8 cellular contexts compared by ENCODE assay signal in genomic region chr11:125063429-125064043, GRCh38. TPM values are rescaled to one million over a fixed set of nuclear protein-coding genes. Genes with fewer than 3 reads are reported as not detected.
DNase-seq lines count a peak whose midpoint lies in the region; ATAC-seq and TF ChIP-seq lines count a peak whose summit lies in the region.

No MANE protein-coding gene starts in this region.

- no peak for TF ChIP-seq CTCF in heart left ventricle (IDR thresholded peaks at IDR 0.05)

- no peaks in the 10 kb centered on the region for H3K4me1 Mint-ChIP-seq in T-helper 2 cell treated with Interferon-gamma antibody and Interleukin-4, amounts not matched to agents 5 μg/mL and 100 μg/mL, for 36 hours (ENCODE audit: low read depth)
- H3K4me1 Mint-ChIP-seq in activated CD4-positive, alpha-beta memory T cell treated with anti-CD3 and anti-CD28 coated beads for 36 hours (ENCODE audit: low read depth) = peaks cover 13% of the 10 kb centered on the region

- peak overlapping the region; percentile 59 for H3K4me3 Mint-ChIP-seq in T-helper 2 cell treated with Interferon-gamma antibody and Interleukin-4, amounts not matched to agents 5 μg/mL and 100 μg/mL, for 36 hours
- peak overlapping the region; percentile 20 for H3K4me3 Mint-ChIP-seq in activated CD4-positive, alpha-beta memory T cell treated with anti-CD3 and anti-CD28 coated beads for 36 hours

- H3K27me3 Mint-ChIP-seq in T-helper 2 cell treated with Interferon-gamma antibody and Interleukin-4, amounts not matched to agents 5 μg/mL and 100 μg/mL, for 36 hours (ENCODE audit: low read depth) = peaks cover 60% of the 10 kb centered on the region
- peaks cover 22% of the 10 kb centered on the region for H3K27me3 Mint-ChIP-seq in activated CD4-positive, alpha-beta memory T cell treated with anti-CD3 and anti-CD28 coated beads for 36 hours

- H3K27ac ChIP-seq in heart left ventricle (peak overlapping the region in 9 of 12 donors; percentile 19 to 90 (median 58)), rectal smooth muscle tissue (ENCODE audit: low read depth, low read length) (no peak overlapping the region)

- H3K9me3 ChIP-seq in heart left ventricle = no peaks in the 10 kb centered on the region

- H3K4me3 ChIP-seq in heart left ventricle = peak overlapping the region; percentile 22 to 79 (median 67)
- H3K4me3 ChIP-seq in rectal smooth muscle tissue (ENCODE audit: low read length) = peak overlapping the region; percentile 68

- CTCF ChIA-PET in activated CD4-positive, alpha-beta memory T cell treated with anti-CD3 and anti-CD28 coated beads for 36 hours (lab: Charles Lee) = interaction anchor here (0.6 to 1.4 kb wide), 3 partner anchors 9 to 187 kb away, joined by 3 to 4 read pairs (median 4); no protein-coding TSS in a partner anchor

- intact Hi-C loops in activated CD4-positive, alpha-beta memory T cell treated with anti-CD3 and anti-CD28 coated beads for 36 hours (cut with micrococcal nuclease) = loop anchor here (5.0 kb wide), 1 partner anchor 49 kb away; the partner anchor contains the start of gene TMEM218
- intact Hi-C loops in heart left ventricle (cut with DNase I) = no loop called here

- no peak for DNase-seq in T-helper 2 cell treated with Interferon-gamma antibody and Interleukin-4, amounts not matched to agents 5 μg/mL and 100 μg/mL, for 36 hours (ENCODE audit: low spot score)
- no peak for DNase-seq in T-helper 2 cell
- no peak for DNase-seq in activated CD4-positive, alpha-beta memory T cell treated with anti-CD3 and anti-CD28 coated beads for 36 hours
- peak in 1 of 5 donors; percentile 9 for DNase-seq in heart left ventricle
- no peak for DNase-seq in stimulated activated CD4-positive, alpha-beta T cell treated with anti-CD3 and anti-CD28 coated beads, Interleukin-15, amount 100 ng/mL, for 24 hours

- H3K4me1 ChIP-seq in heart left ventricle (peaks cover 0 to 17% (median 7%) of the 10 kb centered on the region in 12 donors), rectal smooth muscle tissue (ENCODE audit: control insufficient read depth, insufficient read depth, low read length) (peaks cover 3% of the 10 kb centered on the region)

- POLR2A ChIA-PET in activated CD4-positive, alpha-beta memory T cell treated with anti-CD3 and anti-CD28 coated beads for 36 hours (lab: Charles Lee) = interaction anchor here (0.6 kb wide), 1 partner anchor 187 kb away, joined by 3 read pairs; no protein-coding TSS in a partner anchor

- no peaks in the 10 kb centered on the region for H3K36me3 Mint-ChIP-seq in T-helper 2 cell treated with Interferon-gamma antibody and Interleukin-4, amounts not matched to agents 5 μg/mL and 100 μg/mL, for 36 hours (ENCODE audit: low read depth)
- no peaks in the 10 kb centered on the region for H3K36me3 Mint-ChIP-seq in activated CD4-positive, alpha-beta memory T cell treated with anti-CD3 and anti-CD28 coated beads for 36 hours

- no peak for TF ChIP-seq POLR2A in heart left ventricle (IDR thresholded peaks at IDR 0.05)

- no peaks in the 10 kb centered on the region for H3K9me3 Mint-ChIP-seq in T-helper 2 cell treated with Interferon-gamma antibody and Interleukin-4, amounts not matched to agents 5 μg/mL and 100 μg/mL, for 36 hours
- H3K9me3 Mint-ChIP-seq in activated CD4-positive, alpha-beta memory T cell treated with anti-CD3 and anti-CD28 coated beads for 36 hours = no peaks in the 10 kb centered on the region

- no peak overlapping the region for H3K27ac Mint-ChIP-seq in T-helper 2 cell treated with Interferon-gamma antibody and Interleukin-4, amounts not matched to agents 5 μg/mL and 100 μg/mL, for 36 hours
- no peak overlapping the region for H3K27ac Mint-ChIP-seq in activated CD4-positive, alpha-beta memory T cell treated with anti-CD3 and anti-CD28 coated beads for 36 hours

- peaks cover 0 to 26% (median 6%) of the 10 kb centered on the region in 9 donors for H3K27me3 ChIP-seq in heart left ventricle
- no peaks in the 10 kb centered on the region for H3K27me3 ChIP-seq in rectal smooth muscle tissue (ENCODE audit: control insufficient read depth, insufficient read depth, low read length)

- no peaks in the 10 kb centered on the region for H3K36me3 ChIP-seq in heart left ventricle
- H3K36me3 ChIP-seq in rectal smooth muscle tissue (ENCODE audit: control insufficient read depth, insufficient read depth, low read length) = no peaks in the 10 kb centered on the region

- 4 to 33% (median 5%) methylated on average over 5 to 38 of the region's 38 CpGs for WGBS in heart left ventricle, 4 donors

- H3K9ac ChIP-seq in rectal smooth muscle tissue (ENCODE audit: low read length) = no peak overlapping the region

- ATAC-seq in HG02852 (IDR thresholded peaks at IDR 0.05; ENCODE audit: unreplicated experiment) = peak; percentile 25
- ATAC-seq in heart left ventricle = peak in 3 of 4 donors; percentile 6 to 34 (median 18)
- ATAC-seq in HG02970 (IDR thresholded peaks at IDR 0.05; ENCODE audit: low FRiP score, unreplicated experiment) = no peak

RNA-seq across cellular contexts. Expression of gene SLC37A2, which starts 0.4 kb away (rescaled TPM):
- total RNA-seq in activated CD4-positive, alpha-beta memory T cell treated with anti-CD3 and anti-CD28 coated beads for 36 hours = under 1 TPM; 0.46 to 0.93 TPM
- total RNA-seq in heart left ventricle = 10 to 100 TPM in 2 of 9 donors, 1 to 10 TPM in 6, under 1 TPM in 1; 0.91 to 17.9 (median 3.0) TPM
- polyA plus RNA-seq in heart left ventricle = under 1 TPM; 0.65 to 1.00 TPM

RNA-seq across cellular contexts. Expression of gene TMEM218, which starts 47.9 kb away (rescaled TPM):
- total RNA-seq in activated CD4-positive, alpha-beta memory T cell treated with anti-CD3 and anti-CD28 coated beads for 36 hours = 10 to 100 TPM; 12.8 to 14.8 TPM
- 10 to 100 TPM in 1 of 9 donors, 1 to 10 TPM in 8; 5.3 to 11.3 (median 6.8) TPM for total RNA-seq in heart left ventricle
- polyA plus RNA-seq in heart left ventricle = 10 to 100 TPM in 1 of 2 donors, 1 to 10 TPM in 1; 4.7 to 21.8 TPM
